In genomic region chr11:42967653-42968052, GRCh38 we compare ENCODE assay signal across 13 cellular contexts.
DNase-seq lines count a peak whose midpoint lies in the region; ATAC-seq lines count a peak whose summit lies in the region.
"Had no signal": no experiment of that assay in that cellular context is flagged by ENCODE, and none has a peak within 500 bp of the region (broad histone marks: within the 10 kb centered on the region; RNA-seq: fewer than 3 reads in every experiment).

No MANE protein-coding gene starts in this region.

- ATAC-seq in left ventricle myocardium superior (peak; percentile 55), left cardiac atrium (no peak)
- ATAC-seq: CD8-positive, alpha-beta T cell; GM12878 had no signal

- intact Hi-C loops in left ventricle myocardium superior (cut with micrococcal nuclease) (no loop called here), left cardiac atrium (cut with DNase I) (no loop called here)

- DNase-seq in left ventricle myocardium superior (no peak), left cardiac atrium (no peak), NCI-H69 (lab: John Stamatoyannopoulos, UW) (peak; percentile 77), SK-N-DZ (ENCODE audit: low spot score) (peak; percentile 47), EL (no peak), GM19238 (ENCODE audit: insufficient read length, low spot score) (no peak)
- DNase-seq in activated effector memory CD4-positive, alpha-beta T cell treated with Interleukin-2 at 50 U/mL for 16 hours: no peak
- DNase-seq: CD8-positive, alpha-beta T cell; COR-L47; DMS53; GOT3; IMR-90 had no signal

Comparison
In these comparisons a context has a peak if more than half of its experiments do, and no peak if none do; other contexts are left out.
1. DNase-seq: peak in NCI-H69 (single experiment) and SK-N-DZ (single experiment); none in left ventricle myocardium superior (single experiment), left cardiac atrium (single experiment), EL (single experiment), activated effector memory CD4-positive, alpha-beta T cell treated with Interleukin-2 at 50 U/mL for 16 hours (single experiment) and GM19238 (single experiment).